ENCODE assay signal across 32 cellular contexts in genomic region chr2:117855886-117856285, GRCh38. TPM values are rescaled to one million over a fixed set of nuclear protein-coding genes. Genes with fewer than 3 reads are reported as not detected.
DNase-seq lines count a peak whose midpoint lies in the region; ATAC-seq and TF ChIP-seq lines count a peak whose summit lies in the region.
"Had no signal": no experiment of that assay in that cellular context is flagged by ENCODE, and none has a peak within 500 bp of the region (broad histone marks: within the 10 kb centered on the region; RNA-seq: fewer than 3 reads in every experiment).

No MANE protein-coding gene starts in this region.

- H3K4me3 ChIP-seq in SJSA1 = no peak overlapping the region
- H3K4me3 ChIP-seq: hepatocyte, left lung, PC-9, spleen, suprapubic skin had no signal

- TF ChIP-seq CTCF in HFFc6 (IDR thresholded peaks at IDR 0.05) = no peak

- no peaks in the 10 kb centered on the region for H3K36me3 Mint-ChIP-seq in HFFc6 (ENCODE audit: low read depth)
- H3K36me3 Mint-ChIP-seq: activated naive CD8-positive, alpha-beta T cell treated with anti-CD3 and anti-CD28 coated beads, Interleukin-2, amount 10 ng/mL, durations not matched to agents 7 days and 5 days; immature natural killer cell; mesothelial cell of epicardium; naive thymus-derived CD8-positive, alpha-beta T cell; stimulated activated memory B cell treated with anti-CD40 and anti-IgM and Interleukin-4, amounts not matched to agents 10 μg/mL and 1 μg/mL and 100 μg/mL, for 72 hours had no signal

- H3K9me3 ChIP-seq in SJSA1 (replicated peaks) = no peaks in the 10 kb centered on the region
- H3K9me3 ChIP-seq: Caco-2, suprapubic skin had no signal

- peaks cover 21% of the 10 kb centered on the region for H3K4me1 ChIP-seq in SJSA1 (replicated peaks)
- H3K4me1 ChIP-seq: Caco-2, left lung, spleen had no signal

- no peaks in the 10 kb centered on the region for H3K27me3 Mint-ChIP-seq in HFFc6 (ENCODE audit: insufficient read depth)

- peak overlapping the region; percentile 96 for H3K27ac ChIP-seq in SJSA1
- H3K27ac ChIP-seq: hepatocyte, left lung, PC-9, spleen, suprapubic skin had no signal

- ATAC-seq in GM18502 (IDR thresholded peaks at IDR 0.05; ENCODE audit: poor library complexity, unreplicated experiment) (no peak), HG03442 (IDR thresholded peaks at IDR 0.05; ENCODE audit: unreplicated experiment) (no peak)
- ATAC-seq: activated CD8-positive, alpha-beta T cell treated with anti-CD3 and anti-CD28 coated beads, Interleukin-2, amount 10 ng/mL, durations not matched to agents 7 days and 5 days; naive thymus-derived CD8-positive, alpha-beta T cell; stimulated activated memory B cell treated with anti-CD40 and anti-IgM and Interleukin-4, amounts not matched to agents 10 μg/mL and 1 μg/mL and 100 μg/mL, for 72 hours had no signal

- in situ Hi-C loops in ACHN (cut with HindIII; ENCODE audit: low pct_ligation_motif_present, low pct_unique_long_range_greater_than_20kb, low sequenced_read_pairs) = no loop called here

- no peaks in the 10 kb centered on the region for H3K27me3 ChIP-seq in SJSA1 (replicated peaks)

- H3K36me3 ChIP-seq in SJSA1 = no peaks in the 10 kb centered on the region
- H3K36me3 ChIP-seq: left lung, spleen, suprapubic skin had no signal

- H3K27ac Mint-ChIP-seq in HFFc6 = peak overlapping the region; percentile 93
- H3K27ac Mint-ChIP-seq: activated CD8-positive, alpha-beta T cell treated with anti-CD3 and anti-CD28 coated beads, Interleukin-2, amount 10 ng/mL, durations not matched to agents 7 days and 5 days; activated naive CD8-positive, alpha-beta T cell treated with anti-CD3 and anti-CD28 coated beads, Interleukin-2, amount 10 ng/mL, durations not matched to agents 7 days and 5 days; immature natural killer cell; mesothelial cell of epicardium; naive thymus-derived CD8-positive, alpha-beta T cell; stimulated activated memory B cell treated with anti-CD40 and anti-IgM and Interleukin-4, amounts not matched to agents 10 μg/mL and 1 μg/mL and 100 μg/mL, for 72 hours had no signal

- DNase-seq in ACHN = peak; percentile 42
- no peak for DNase-seq in HFFc6
- DNase-seq in SJSA1 (ENCODE audit: low read depth in 1 of 2, low spot score in 2 of 2) = peak in 1 of 2 experiments; percentile 69
- DNase-seq in iris pigment epithelial cell (ENCODE audit: low read depth) = peak; percentile 12
- DNase-seq in activated CD8-positive, alpha-beta memory T cell treated with anti-CD3 and anti-CD28 coated beads, Interleukin-2, amount 50 U/mL, for 48 hours = no peak
- DNase-seq in OCI-M2 (lab: John Stamatoyannopoulos, UW; ENCODE audit: unreplicated experiment) = no peak
- DNase-seq: activated CD4-positive, CD25-positive, alpha-beta regulatory T cell treated with anti-CD3 and anti-CD28 coated beads, Interleukin-2, amount 50 U/mL, for 72 hours; activated CD8-positive, alpha-beta T cell treated with anti-CD3 and anti-CD28 coated beads, Interleukin-2, amount 10 ng/mL, durations not matched to agents 7 days and 5 days; activated effector memory CD4-positive, alpha-beta T cell treated with anti-CD3 and anti-CD28 coated beads, Interleukin-2, amount 50 U/mL, for 16 hours; activated naive CD8-positive, alpha-beta T cell treated with anti-CD3 and anti-CD28 coated beads, Interleukin-2, amount 10 ng/mL, durations not matched to agents 7 days and 5 days; C1 segment of cervical spinal cord; Caco-2; cerebellar nuclear complex; DND-41; erythroblast; immature natural killer cell; left lung; naive thymus-derived CD8-positive, alpha-beta T cell; NCI-H1048; NCI-H2029 treated with DMSO at 0.1 percent for 48 hours; NCI-H446; SIG-M5; spleen; stimulated activated CD4-positive, alpha-beta T cell treated with anti-CD3 and anti-CD28 coated beads, Interleukin-4, amount 100 ng/mL, for 1 hour; T-helper 1 cell had no signal

- H3K4me3 Mint-ChIP-seq in HFFc6 = peak overlapping the region; percentile 74
- H3K4me3 Mint-ChIP-seq: activated CD8-positive, alpha-beta T cell treated with anti-CD3 and anti-CD28 coated beads, Interleukin-2, amount 10 ng/mL, durations not matched to agents 7 days and 5 days; activated naive CD8-positive, alpha-beta T cell treated with anti-CD3 and anti-CD28 coated beads, Interleukin-2, amount 10 ng/mL, durations not matched to agents 7 days and 5 days; immature natural killer cell; mesothelial cell of epicardium; naive thymus-derived CD8-positive, alpha-beta T cell; stimulated activated memory B cell treated with anti-CD40 and anti-IgM and Interleukin-4, amounts not matched to agents 10 μg/mL and 1 μg/mL and 100 μg/mL, for 72 hours had no signal

- no peaks in the 10 kb centered on the region for H3K9me3 Mint-ChIP-seq in HFFc6
- H3K9me3 Mint-ChIP-seq: activated naive CD8-positive, alpha-beta T cell treated with anti-CD3 and anti-CD28 coated beads, Interleukin-2, amount 10 ng/mL, durations not matched to agents 7 days and 5 days; immature natural killer cell; mesothelial cell of epicardium; stimulated activated memory B cell treated with anti-CD40 and anti-IgM and Interleukin-4, amounts not matched to agents 10 μg/mL and 1 μg/mL and 100 μg/mL, for 72 hours had no signal

- H3K4me1 Mint-ChIP-seq in HFFc6 (ENCODE audit: low read depth) = peaks cover 36% of the 10 kb centered on the region
- H3K4me1 Mint-ChIP-seq: activated naive CD8-positive, alpha-beta T cell treated with anti-CD3 and anti-CD28 coated beads, Interleukin-2, amount 10 ng/mL, durations not matched to agents 7 days and 5 days; immature natural killer cell; mesothelial cell of epicardium; naive thymus-derived CD8-positive, alpha-beta T cell; stimulated activated memory B cell treated with anti-CD40 and anti-IgM and Interleukin-4, amounts not matched to agents 10 μg/mL and 1 μg/mL and 100 μg/mL, for 72 hours had no signal

RNA-seq across cellular contexts. Expression of gene DDX18, which starts 41.4 kb away (rescaled TPM):
- 10 to 100 TPM; 50.1 to 61.0 (median 57.0) TPM for total RNA-seq in HFFc6 (2021; fragmentation: NEBNext Ultra II Directional; extraction: Animal tissue kit (Norgen Biotek cat#: 25700))
- 63.8 and 76.3 TPM in 2 replicates for total RNA-seq in SJSA1 (2014; rRNA removed; shearing (Covaris generic))

Comparison
In these comparisons a context has a peak if more than half of its experiments do, and no peak if none do; other contexts are left out.
1. DNase-seq: peak in ACHN (single experiment) and iris pigment epithelial cell (single experiment); none in HFFc6 (single experiment), activated CD8-positive, alpha-beta memory T cell treated with anti-CD3 and anti-CD28 coated beads, Interleukin-2, amount 50 U/mL, for 48 hours (single experiment) and OCI-M2 (single experiment).